ENCODE assay signal across 24 cellular contexts in genomic region chr11:118048472-118049370, GRCh38. TPM values are rescaled to one million over a fixed set of nuclear protein-coding genes. Genes with fewer than 3 reads are reported as not detected.
DNase-seq lines count a peak whose midpoint lies in the region; ATAC-seq, FAIRE-seq and TF ChIP-seq lines count a peak whose summit lies in the region.
"Had no signal": no experiment of that assay in that cellular context is flagged by ENCODE, and none has a peak within 500 bp of the region (broad histone marks: within the 10 kb centered on the region; RNA-seq: fewer than 3 reads in every experiment).

No MANE protein-coding gene starts in this region.

- no peaks in the 10 kb centered on the region for H3K9me1 ChIP-seq in K562 (ENCODE audit: control insufficient read depth, insufficient read depth, low read length)

- no peaks in the 10 kb centered on the region for H3K27me3 Mint-ChIP-seq in activated T-cell treated with anti-CD3 and anti-CD28 coated beads, Interleukin-2, amount 50 U/mL, for 24 hours
- no peaks in the 10 kb centered on the region for H3K27me3 Mint-ChIP-seq in T-helper 1 cell treated with Interleukin-12 subunit alpha and Interleukin-12 subunit beta and Interleukin-4 antibody, amounts not matched to agents 30 μg/mL and 1 μg/mL, for 36 hours (ENCODE audit: low read depth)

- no peak overlapping the region for H3K4me3 ChIP-seq in K562
- H3K4me3 ChIP-seq in ascending aorta, result no peak overlapping the region
- H3K4me3 ChIP-seq: lung, tibial artery had no signal

- POLR2A ChIA-PET in K562 (lab: Yijun Ruan, JAX), result interaction anchor here (1.2 to 1.5 kb wide), 2 partner anchors 46 to 102 kb away, joined by 3 read pairs; no protein-coding TSS in a partner anchor

- H3K4me1 Mint-ChIP-seq in activated T-cell treated with anti-CD3 and anti-CD28 coated beads, Interleukin-2, amount 50 U/mL, for 24 hours (ENCODE audit: low read depth), result peaks cover 89% of the 10 kb centered on the region
- H3K4me1 Mint-ChIP-seq in T-helper 1 cell treated with Interleukin-12 subunit alpha and Interleukin-12 subunit beta and Interleukin-4 antibody, amounts not matched to agents 30 μg/mL and 1 μg/mL, for 36 hours (ENCODE audit: low read depth), result peaks cover 79% of the 10 kb centered on the region
- H3K4me1 Mint-ChIP-seq in stimulated activated effector memory CD8-positive, alpha-beta T cell treated with anti-CD3 and anti-CD28 coated beads, Interleukin-12 subunit alpha, Interleukin-12 subunit beta, amount 100 ng/mL, for 72 hours, result peaks cover 88% of the 10 kb centered on the region

- intact Hi-C loops in K562 (cut with micrococcal nuclease), result no loop called here
- intact Hi-C loops in ascending aorta (cut with DNase I), result no loop called here

- no peak for FAIRE-seq in K562 (lab: Jason Lieb, UNC)
- FAIRE-seq: H1, HepG2 had no signal

- 47% methylated on average over 10 of the region's 11 CpGs for WGBS in K562 (ENCODE audit: insufficient coverage, low coverage, missing lambda C conversion rate)

- H3K9me3 ChIP-seq in K562 (replicated peaks; ENCODE audit: control insufficient read depth, insufficient read depth, low read depth, low read length), result no peaks in the 10 kb centered on the region
- no peaks in the 10 kb centered on the region for H3K9me3 ChIP-seq in ascending aorta
- H3K9me3 ChIP-seq: tibial artery had no signal

- no peak for TF ChIP-seq POLR2A in K562 (conservative IDR thresholded peaks at IDR 0.05)

- no peak overlapping the region for H3K4me3 Mint-ChIP-seq in activated T-cell treated with anti-CD3 and anti-CD28 coated beads, Interleukin-2, amount 50 U/mL, for 24 hours
- H3K4me3 Mint-ChIP-seq in T-helper 1 cell treated with Interleukin-12 subunit alpha and Interleukin-12 subunit beta and Interleukin-4 antibody, amounts not matched to agents 30 μg/mL and 1 μg/mL, for 36 hours, result peak overlapping the region; percentile 40
- peak overlapping the region; percentile 29 for H3K4me3 Mint-ChIP-seq in stimulated activated effector memory CD8-positive, alpha-beta T cell treated with anti-CD3 and anti-CD28 coated beads, Interleukin-12 subunit alpha, Interleukin-12 subunit beta, amount 100 ng/mL, for 72 hours
- H3K4me3 Mint-ChIP-seq: CD14-positive monocyte, nephron had no signal

- in situ Hi-C loops in K562 (cut with MboI), result loop anchor here (5.0 kb wide), 1 partner anchor 226 kb away; the partner anchor contains the start of gene FXYD2

- no peak overlapping the region for H3K4me2 ChIP-seq in K562 (ENCODE audit: insufficient read depth, low read length)

- BruUV-seq in K562 (replicated peaks; lab: Mats Ljungman, UMichigan), result no TSS peak

- H3K9ac ChIP-seq in K562 (ENCODE audit: insufficient read depth in 1 of 2, low read depth in 2 of 2, low read length in 2 of 2), result no peak overlapping the region

- TF ChIP-seq RAD21 in K562 (CRISPR knock-in tag; conservative IDR thresholded peaks at IDR 0.05 in 1 of 2, IDR thresholded peaks at IDR 0.05 in 1 of 2), result no peak

- no peaks in the 10 kb centered on the region for H3K79me2 ChIP-seq in K562 (ENCODE audit: control insufficient read depth, insufficient read depth, low read length)

- TF ChIP-seq EP300 in K562 (IDR thresholded peaks at IDR 0.05; ENCODE audit: low read length), result no peak

- peak overlapping the region; percentile 34 for H3K27ac Mint-ChIP-seq in activated T-cell treated with anti-CD3 and anti-CD28 coated beads, Interleukin-2, amount 50 U/mL, for 24 hours
- H3K27ac Mint-ChIP-seq in T-helper 1 cell treated with Interleukin-12 subunit alpha and Interleukin-12 subunit beta and Interleukin-4 antibody, amounts not matched to agents 30 μg/mL and 1 μg/mL, for 36 hours, result peak overlapping the region; percentile 78
- peak overlapping the region; percentile 93 for H3K27ac Mint-ChIP-seq in stimulated activated effector memory CD8-positive, alpha-beta T cell treated with anti-CD3 and anti-CD28 coated beads, Interleukin-12 subunit alpha, Interleukin-12 subunit beta, amount 100 ng/mL, for 72 hours

- no peak overlapping the region for H3K27ac ChIP-seq in K562 (ENCODE audit: extremely low read depth, low read depth, low read length)
- H3K27ac ChIP-seq in ascending aorta, result no peak overlapping the region
- H3K27ac ChIP-seq: tibial artery had no signal

- TF ChIP-seq CTCF in K562 (IDR thresholded peaks at IDR 0.05 in 2 of 3, conservative IDR thresholded peaks at IDR 0.05 in 1 of 3; ENCODE audit: insufficient read depth in 2 of 3, low read depth in 1 of 3, low read length in 3 of 3) (no peak), ascending aorta (IDR thresholded peaks at IDR 0.05) (no peak)

- CTCF ChIA-PET in K562 (lab: Yijun Ruan, JAX; ENCODE audit: low intra/inter-chr PET ratio), result interaction anchor here (0.6 to 1.5 kb wide), 3 partner anchors 181 to 349 kb away, joined by 3 to 6 read pairs (median 4); no protein-coding TSS in a partner anchor

- DNase-seq in activated T-cell treated with anti-CD3 and anti-CD28 coated beads, Interleukin-2, amount 50 U/mL, for 24 hours, result peak; percentile 35
- no peak for DNase-seq in activated T-cell treated with anti-CD3 and anti-CD28 coated beads, Interleukin-2, amount 50 U/mL, for 48 hours
- DNase-seq in K562 (ENCODE audit: extremely low read depth in 1 of 4, low spot score in 3 of 4), result no peak
- DNase-seq in stimulated activated effector memory CD8-positive, alpha-beta T cell treated with anti-CD3 and anti-CD28 coated beads, Interleukin-12 subunit alpha, Interleukin-12 subunit beta, amount 100 ng/mL, for 72 hours (ENCODE audit: low spot score in 2 of 2), result no peak
- no peak for DNase-seq in mucosa of gallbladder (ENCODE audit: low spot score)
- DNase-seq in ascending aorta (ENCODE audit: low spot score in 2 of 2), result no peak
- no peak for DNase-seq in SIG-M5 treated with dmso at 0.1 percent for 504 hours (lab: John Stamatoyannopoulos, UW; ENCODE audit: unreplicated experiment)
- DNase-seq: activated CD4-positive, alpha-beta T cell treated with anti-CD3 and anti-CD28 coated beads for 48 hours; effector CD8-positive, alpha-beta T cell; NCI-H146; NCI-H82; PC-3; stimulated activated CD4-positive, alpha-beta T cell treated with anti-CD3 and anti-CD28 coated beads, Interleukin-12 subunit alpha, Interleukin-12 subunit beta, amount 100 ng/mL, for 4 hours had no signal

- no peaks in the 10 kb centered on the region for H3K36me3 Mint-ChIP-seq in activated T-cell treated with anti-CD3 and anti-CD28 coated beads, Interleukin-2, amount 50 U/mL, for 24 hours (ENCODE audit: low read depth)
- H3K36me3 Mint-ChIP-seq in T-helper 1 cell treated with Interleukin-12 subunit alpha and Interleukin-12 subunit beta and Interleukin-4 antibody, amounts not matched to agents 30 μg/mL and 1 μg/mL, for 36 hours (ENCODE audit: low read depth), result peaks cover 5% of the 10 kb centered on the region
- H3K36me3 Mint-ChIP-seq in stimulated activated effector memory CD8-positive, alpha-beta T cell treated with anti-CD3 and anti-CD28 coated beads, Interleukin-12 subunit alpha, Interleukin-12 subunit beta, amount 100 ng/mL, for 72 hours, result peaks cover 20% of the 10 kb centered on the region
- H3K36me3 Mint-ChIP-seq: CD14-positive monocyte had no signal

- no peaks in the 10 kb centered on the region for H3K9me3 Mint-ChIP-seq in activated T-cell treated with anti-CD3 and anti-CD28 coated beads, Interleukin-2, amount 50 U/mL, for 24 hours
- no peaks in the 10 kb centered on the region for H3K9me3 Mint-ChIP-seq in T-helper 1 cell treated with Interleukin-12 subunit alpha and Interleukin-12 subunit beta and Interleukin-4 antibody, amounts not matched to agents 30 μg/mL and 1 μg/mL, for 36 hours
- no peaks in the 10 kb centered on the region for H3K9me3 Mint-ChIP-seq in stimulated activated effector memory CD8-positive, alpha-beta T cell treated with anti-CD3 and anti-CD28 coated beads, Interleukin-12 subunit alpha, Interleukin-12 subunit beta, amount 100 ng/mL, for 72 hours
- H3K9me3 Mint-ChIP-seq: nephron had no signal

- no peak overlapping the region for H2AFZ ChIP-seq in K562 (ENCODE audit: low read depth, low read length)

- peaks cover 15 to 24% of the 10 kb centered on the region in 2 experiments for H3K4me1 ChIP-seq in K562 (replicated peaks in 1 of 2; ENCODE audit: control insufficient read depth in 2 of 2, insufficient read depth in 2 of 2, low read length in 2 of 2)
- H3K4me1 ChIP-seq in ascending aorta, result no peaks in the 10 kb centered on the region
- H3K4me1 ChIP-seq: tibial artery had no signal

- H3K27me3 ChIP-seq in K562 (ENCODE audit: control insufficient read depth in 2 of 2, insufficient read depth in 2 of 2, low read length in 2 of 2), result no peaks in the 10 kb centered on the region
- no peaks in the 10 kb centered on the region for H3K27me3 ChIP-seq in ascending aorta
- H3K27me3 ChIP-seq: tibial artery had no signal

- H3K36me3 ChIP-seq in K562 (ENCODE audit: control insufficient read depth, insufficient read depth, low read length) (no peaks in the 10 kb centered on the region), ascending aorta (no peaks in the 10 kb centered on the region)
- H3K36me3 ChIP-seq: tibial artery had no signal

- no peaks in the 10 kb centered on the region for H4K20me1 ChIP-seq in K562 (replicated peaks; ENCODE audit: control insufficient read depth, insufficient read depth, low read length)

- ATAC-seq in K562, result no peak
- ATAC-seq in stimulated activated effector memory CD8-positive, alpha-beta T cell treated with anti-CD3 and anti-CD28 coated beads, Interleukin-12 subunit alpha, Interleukin-12 subunit beta, amount 100 ng/mL, for 72 hours, result no peak
- ATAC-seq: HepG2, PC-3 had no signal

RNA-seq across cellular contexts. Expression of gene TMPRSS4, which starts 28.2 kb away (rescaled TPM):
- total RNA-seq in K562 (2011; cell fraction: chromatin; rRNA removed; ENCODE audit: low replicate concordance), result 35.2 and 37.9 TPM in 2 replicates
- total RNA-seq in K562 (2011; cell fraction: nucleolus; rRNA removed), result 17.8 and 21.7 TPM in 2 replicates
- 26.9 and 32.4 TPM in 2 replicates for total RNA-seq in K562 (2011; cell fraction: nucleoplasm; rRNA removed)
- total RNA-seq in K562 (2014; rRNA removed) (4.1 and 5.8 TPM in 2 replicates), K562 (2014; rRNA removed; fragmentation: Illumina TruSeq; extraction: Trizol) (4.0 and 6.3 TPM in 2 replicates), K562 (2015; rRNA removed; fragmentation: Illumina TruSeq; extraction: Trizol) (5.0 and 6.1 TPM in 2 replicates), K562 (2021) (6.6 and 7.4 TPM in 2 replicates), mucosa of gallbladder (180 TPM), ascending aorta (not detected)
- polyA plus RNA-seq in K562 (2011; rRNA removed) (4.0 and 10.0 TPM in 2 replicates), K562 (2014; fragmentation: Illumina TruSeq; extraction: Trizol) (6.4 and 7.5 TPM in 2 replicates), K562 (2014; fragmentation: Nextera tagmentation; extraction: Ambion mirVana) (1 to 10 TPM; 4.4 to 5.6 TPM), K562 (2014; rRNA removed) (6.2 and 11.5 TPM in 2 replicates)
- 2.2 and 9.8 TPM in 2 replicates for polyA plus RNA-seq in K562 (2011; cell fraction: cytosol; rRNA removed)
- polyA plus RNA-seq in K562 (2011; cell fraction: nucleus; rRNA removed), result 5.6 and 26.1 TPM in 2 replicates
- polyA plus RNA-seq in K562 (2012), result 6.6 and 19.9 TPM in 2 replicates
- 3.2 and 7.7 TPM in 2 replicates for polyA minus RNA-seq in K562 (2011; rRNA and poly(A)+ RNA removed)
- polyA minus RNA-seq in K562 (2011; cell fraction: cytosol; rRNA and poly(A)+ RNA removed), result 6.5 TPM in 1 of 2 replicates, not detected in the other
- 2.0 and 7.1 TPM in 2 replicates for polyA minus RNA-seq in K562 (2011; cell fraction: nucleus; rRNA and poly(A)+ RNA removed)
- total RNA-seq: A673, fibroblast of lung, HepG2, pulmonary artery endothelial cell, SK-MEL-5 had no signal
- polyA plus RNA-seq: CD14-positive monocyte, fibroblast of lung had no signal

RNA-seq across cellular contexts. Expression of gene SMIM35, which starts 38.0 kb away (rescaled TPM):
- total RNA-seq in K562 (2011; cell fraction: chromatin; rRNA removed; ENCODE audit: low replicate concordance), result not detected in 2 replicates
- total RNA-seq in K562 (2011; cell fraction: nucleolus; rRNA removed), result 0.13 and 0.17 TPM in 2 replicates
- 0.31 TPM in 1 of 2 replicates, not detected in the other for total RNA-seq in K562 (2011; cell fraction: nucleoplasm; rRNA removed)
- not detected in 2 replicates for total RNA-seq in K562 (2014; rRNA removed)
- not detected in 2 replicates for total RNA-seq in K562 (2014; rRNA removed; fragmentation: Illumina TruSeq; extraction: Trizol)
- not detected in 2 replicates for total RNA-seq in K562 (2015; rRNA removed; fragmentation: Illumina TruSeq; extraction: Trizol)
- not detected in 2 replicates for total RNA-seq in K562 (2021)
- 0.03 TPM in 1 of 2 replicates, not detected in the other for polyA plus RNA-seq in K562 (2011; rRNA removed)
- 0.01 and 0.03 TPM in 2 replicates for polyA plus RNA-seq in K562 (2011; cell fraction: cytosol; rRNA removed)
- 0.03 and 0.06 TPM in 2 replicates for polyA plus RNA-seq in K562 (2011; cell fraction: nucleus; rRNA removed)
- 0.10 TPM in 1 of 2 replicates, not detected in the other for polyA plus RNA-seq in K562 (2012)
- not detected in 2 replicates for polyA plus RNA-seq in K562 (2014; fragmentation: Illumina TruSeq; extraction: Trizol)
- polyA plus RNA-seq in K562 (2014; fragmentation: Nextera tagmentation; extraction: Ambion mirVana), result under 1 TPM in 1 of 2 experiments, not detected in 1; 0.03 TPM
- polyA plus RNA-seq in K562 (2014; rRNA removed), result not detected in 2 replicates
- not detected in 2 replicates for polyA minus RNA-seq in K562 (2011; rRNA and poly(A)+ RNA removed)
- 0.36 TPM in 1 of 2 replicates, not detected in the other for polyA minus RNA-seq in K562 (2011; cell fraction: cytosol; rRNA and poly(A)+ RNA removed)
- 0.11 and 0.13 TPM in 2 replicates for polyA minus RNA-seq in K562 (2011; cell fraction: nucleus; rRNA and poly(A)+ RNA removed)
- total RNA-seq in mucosa of gallbladder, result not detected
- not detected for total RNA-seq in ascending aorta
- total RNA-seq: A673, fibroblast of lung, H1, HepG2, PC-3, pulmonary artery endothelial cell, SK-MEL-5 had no signal
- polyA plus RNA-seq: fibroblast of lung, H1, HepG2 had no signal

Comparison
In these comparisons a context has a peak if more than half of its experiments do, and no peak if none do; other contexts are left out.
1. H3K27ac Mint-ChIP-seq: peak in every context shown above with its lines; median percentile 93 in stimulated activated effector memory CD8-positive, alpha-beta T cell treated with anti-CD3 and anti-CD28 coated beads, Interleukin-12 subunit alpha, Interleukin-12 subunit beta, amount 100 ng/mL, for 72 hours; 78 in T-helper 1 cell treated with Interleukin-12 subunit alpha and Interleukin-12 subunit beta and Interleukin-4 antibody, amounts not matched to agents 30 μg/mL and 1 μg/mL, for 36 hours; 34 in activated T-cell treated with anti-CD3 and anti-CD28 coated beads, Interleukin-2, amount 50 U/mL, for 24 hours.